Comparison of ENCODE assay signal across 1 cellular context in genomic region chr5:196350-196749, GRCh38.
TF ChIP-seq lines count a peak whose summit lies in the region.

No MANE protein-coding gene starts in this region.

TF ChIP-seq in IMR-90, 13 proteins besides CTCF, POLR2A, EP300 and RAD21:
- TF ChIP-seq USF2 (IDR thresholded peaks at IDR 0.05; ENCODE audit: low read depth, low read length) (no peak), FOS (IDR thresholded peaks at IDR 0.05; ENCODE audit: low read depth, low read length) (no peak), MAFK (IDR thresholded peaks at IDR 0.05; ENCODE audit: low read depth, low read length) (no peak), RCOR1 (IDR thresholded peaks at IDR 0.05; ENCODE audit: insufficient replicate concordance, low read length) (no peak), MAZ (IDR thresholded peaks at IDR 0.05; ENCODE audit: borderline replicate concordance, low read depth, low read length) (no peak), CHD1 (IDR thresholded peaks at IDR 0.05; ENCODE audit: low read depth, low read length) (no peak), ELK1 (IDR thresholded peaks at IDR 0.05; ENCODE audit: borderline replicate concordance, low read depth, low read length) (no peak), SMC3 (IDR thresholded peaks at IDR 0.05; ENCODE audit: low read depth, low read length) (no peak), NFE2L2 (IDR thresholded peaks at IDR 0.05; ENCODE audit: low read depth, low read length) (no peak), CEBPB (IDR thresholded peaks at IDR 0.05; ENCODE audit: low read depth, low read length) (no peak), RFX5 (IDR thresholded peaks at IDR 0.05; ENCODE audit: low read depth, low read length) (no peak), MXI1 (IDR thresholded peaks at IDR 0.05; ENCODE audit: borderline replicate concordance, low read depth, low read length) (no peak), BHLHE40 (IDR thresholded peaks at IDR 0.05; ENCODE audit: low read depth, low read length) (no peak)
TF ChIP-seq in IMR-90: peak in this region for 0.
